In the genomic region with DNA sequence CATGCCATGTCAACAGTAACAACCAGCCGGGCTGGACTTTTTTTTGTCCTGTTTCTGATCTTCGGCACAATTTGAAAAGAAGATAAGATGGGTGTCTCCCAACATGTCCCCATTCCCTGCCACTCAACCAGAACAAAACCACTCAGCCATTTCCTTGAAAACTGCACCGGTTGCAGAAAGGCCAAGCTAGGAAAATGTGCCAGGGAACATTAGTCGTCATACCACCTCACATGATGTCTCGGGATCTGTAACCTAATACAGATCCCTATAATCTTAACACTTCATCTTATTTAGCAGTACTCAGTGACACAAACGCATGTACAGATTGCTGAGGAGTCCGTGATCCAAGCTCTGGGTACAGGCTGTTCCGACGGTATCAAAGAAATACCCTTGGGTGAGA, we compare ENCODE assay signal across 21 cellular contexts. TPM values are rescaled to one million over a fixed set of nuclear protein-coding genes. Genes with fewer than 3 reads are reported as not detected.
DNase-seq lines count a peak whose midpoint lies in the region; TF ChIP-seq lines count a peak whose summit lies in the region.
"Had no signal": no experiment of that assay in that cellular context is flagged by ENCODE, and none has a peak within 500 bp of the region (broad histone marks: within the 10 kb centered on the region; RNA-seq: fewer than 3 reads in every experiment).

No MANE protein-coding gene starts in this region.

- H3K4me1 ChIP-seq in A673 (ENCODE audit: insufficient read depth, low read length, poor library complexity, severe bottlenecking) (no peaks in the 10 kb centered on the region), spleen (peaks cover 0 to 14% (median 0%) of the 10 kb centered on the region in 6 donors)

- intact Hi-C loops in A673 (cut with micrococcal nuclease; ENCODE audit: unreplicated experiment), result no loop called here
- intact Hi-C loops in spleen (cut with DNase I; ENCODE audit: low total_unique reads), result no loop called here

- H3K9me3 Mint-ChIP-seq in nephron, result no peaks in the 10 kb centered on the region
- H3K9me3 Mint-ChIP-seq: IgD-negative memory B cell; immature natural killer cell; stimulated activated effector memory CD8-positive, alpha-beta T cell treated with anti-CD3 and anti-CD28 coated beads, Interleukin-12 subunit alpha, Interleukin-12 subunit beta, amount 100 ng/mL, for 72 hours had no signal

- peak overlapping the region in 2 of 3 experiments; percentile 25 to 82 for H3K27ac Mint-ChIP-seq in nephron
- H3K27ac Mint-ChIP-seq: CD4-positive, alpha-beta memory T cell; IgD-negative memory B cell; immature natural killer cell; stimulated activated effector memory CD8-positive, alpha-beta T cell treated with anti-CD3 and anti-CD28 coated beads, Interleukin-12 subunit alpha, Interleukin-12 subunit beta, amount 100 ng/mL, for 72 hours had no signal

- DNase-seq in A673 (ENCODE audit: low spot score) (peak; percentile 20), NCI-H187 treated with DMSO at 0.1 percent for 48 hours (lab: John Stamatoyannopoulos, UW) (peak; percentile 16), epithelial cell of proximal tubule (ENCODE audit: low read depth) (peak; percentile 76), spleen (no peak), NCI-H2107 treated with DMSO at 0.1 percent for 48 hours (lab: John Stamatoyannopoulos, UW; ENCODE audit: unreplicated experiment) (no peak), EL (no peak)
- no peak for DNase-seq in stimulated activated CD4-positive, alpha-beta T cell treated with anti-CD3 and anti-CD28 coated beads, Interleukin-2, amount 100 ng/mL, for 24 hours
- DNase-seq: activated CD4-positive, alpha-beta T cell treated with anti-CD3 and anti-CD28 coated beads, Interleukin-2, amount 50 U/mL, for 1 hour; activated CD8-positive, alpha-beta memory T cell treated with anti-CD3 and anti-CD28 coated beads, Interleukin-2, amount 50 U/mL, for 4 hours; activated effector memory CD4-positive, alpha-beta T cell treated with Interleukin-2 at 50 U/mL for 16 hours; CD4-positive, alpha-beta memory T cell; central memory CD4-positive, alpha-beta T cell; DND-41; heart left ventricle; immature natural killer cell; MM.1S; NCI-H446 had no signal

- H3K27me3 ChIP-seq in A673 (replicated peaks; ENCODE audit: insufficient read depth, low read depth, low read length, poor library complexity) (no peaks in the 10 kb centered on the region), spleen (replicated peaks in 1 of 7) (no peaks in the 10 kb centered on the region)
- H3K27me3 ChIP-seq: heart left ventricle had no signal

- H3K4me3 ChIP-seq in A673 (ENCODE audit: low read depth, low read length, poor library complexity, severe bottlenecking) (no peak overlapping the region), epithelial cell of proximal tubule (ENCODE audit: low read depth, low read length) (no peak overlapping the region), spleen (no peak overlapping the region)
- H3K4me3 ChIP-seq: heart left ventricle had no signal

- H3K27ac ChIP-seq in A673 (ENCODE audit: low read depth, low read length, poor library complexity, severe bottlenecking) (no peak overlapping the region), spleen (peak overlapping the region in 1 of 8 donors; percentile 54)
- H3K27ac ChIP-seq: heart left ventricle, HL-60 had no signal

- 75 to 88% (median 81%) methylated on average over 9 of the region's 9 CpGs for WGBS in spleen, 5 donors

- H3K27me3 Mint-ChIP-seq in nephron (ENCODE audit: low read depth), result peaks cover 4% of the 10 kb centered on the region

- POLR2A ChIA-PET in A673 (lab: Charles Lee; ENCODE audit: low non-redundant PET), result no interaction called here

- no peaks in the 10 kb centered on the region for H3K36me3 Mint-ChIP-seq in nephron (ENCODE audit: low read depth)
- H3K36me3 Mint-ChIP-seq: CD4-positive, alpha-beta memory T cell; IgD-negative memory B cell; immature natural killer cell; stimulated activated effector memory CD8-positive, alpha-beta T cell treated with anti-CD3 and anti-CD28 coated beads, Interleukin-12 subunit alpha, Interleukin-12 subunit beta, amount 100 ng/mL, for 72 hours had no signal

- H3K36me3 ChIP-seq in A673 (ENCODE audit: insufficient read depth, low read length, poor library complexity, severe bottlenecking) (no peaks in the 10 kb centered on the region), spleen (no peaks in the 10 kb centered on the region)
- H3K36me3 ChIP-seq: heart left ventricle had no signal

- TF ChIP-seq CTCF in A673 (conservative IDR thresholded peaks at IDR 0.05; ENCODE audit: low read depth, low read length) (no peak), epithelial cell of proximal tubule (conservative IDR thresholded peaks at IDR 0.05; ENCODE audit: low read depth, low read length) (no peak), nephron (IDR thresholded peaks at IDR 0.05; ENCODE audit: unreplicated experiment in 3 of 3) (no peak), spleen (IDR thresholded peaks at IDR 0.05 in 8 of 11, conservative IDR thresholded peaks at IDR 0.05 in 3 of 11) (no peak)

- H3K9me3 ChIP-seq in A673 (ENCODE audit: low read depth, low read length, poor library complexity, severe bottlenecking), result no peaks in the 10 kb centered on the region
- H3K9me3 ChIP-seq in spleen, result no peaks in the 10 kb centered on the region
- H3K9me3 ChIP-seq: heart left ventricle had no signal

- no peak overlapping the region for H3K4me3 Mint-ChIP-seq in nephron
- H3K4me3 Mint-ChIP-seq: CD4-positive, alpha-beta memory T cell; IgD-negative memory B cell; immature natural killer cell; stimulated activated effector memory CD8-positive, alpha-beta T cell treated with anti-CD3 and anti-CD28 coated beads, Interleukin-12 subunit alpha, Interleukin-12 subunit beta, amount 100 ng/mL, for 72 hours had no signal

- no TSS peak for BruUV-seq in A673 (replicated peaks; lab: Mats Ljungman, UMichigan)

- peaks cover 11% of the 10 kb centered on the region for H3K4me1 Mint-ChIP-seq in nephron
- H3K4me1 Mint-ChIP-seq: CD4-positive, alpha-beta memory T cell; immature natural killer cell; stimulated activated effector memory CD8-positive, alpha-beta T cell treated with anti-CD3 and anti-CD28 coated beads, Interleukin-12 subunit alpha, Interleukin-12 subunit beta, amount 100 ng/mL, for 72 hours had no signal

- CTCF ChIA-PET in A673 (lab: Charles Lee), result no interaction called here

- no peak for TF ChIP-seq POLR2A in spleen (IDR thresholded peaks at IDR 0.05)

RNA-seq across cellular contexts. Expression of gene ALDH8A1, which starts 46.5 kb away (rescaled TPM):
- total RNA-seq in A673 (2021), result 0.45 and 0.76 TPM in 2 replicates
- 0.14 and 0.40 TPM in 2 replicates for total RNA-seq in epithelial cell of proximal tubule
- 1 to 10 TPM in 6 of 7 donors, under 1 TPM in 1; 0.52 to 5.7 (median 1.2) TPM for total RNA-seq in spleen
- polyA plus RNA-seq in spleen, result 1 to 10 TPM in 1 of 3 donors, under 1 TPM in 2; 0.64 to 1.0 (median 0.70) TPM
- polyA plus RNA-seq: CD4-positive, alpha-beta memory T cell; IgD-negative memory B cell had no signal

Comparison
In these comparisons a context has a peak if more than half of its experiments do, and no peak if none do; other contexts are left out.
1. DNase-seq: peak in A673 (single experiment), NCI-H187 treated with DMSO at 0.1 percent for 48 hours (single experiment) and epithelial cell of proximal tubule (single experiment); none in spleen (single experiment), stimulated activated CD4-positive, alpha-beta T cell treated with anti-CD3 and anti-CD28 coated beads, Interleukin-2, amount 100 ng/mL, for 24 hours (0 of 2), NCI-H2107 treated with DMSO at 0.1 percent for 48 hours (single experiment) and EL (single experiment).